Comparison of ENCODE assay signal across 8 cellular contexts in genomic region chr3:52231502-52232278, GRCh38. TPM values are rescaled to one million over a fixed set of nuclear protein-coding genes. Genes with fewer than 3 reads are reported as not detected.
DNase-seq lines count a peak whose midpoint lies in the region; ATAC-seq, FAIRE-seq and TF ChIP-seq lines count a peak whose summit lies in the region.

No MANE protein-coding gene starts in this region.

- H3K27me3 ChIP-seq in cardiac muscle cell (no peaks in the 10 kb centered on the region), small intestine (ENCODE audit: control insufficient read depth in 2 of 2, insufficient read depth in 2 of 2, low read length in 2 of 2) (no peaks in the 10 kb centered on the region)

- DNase-seq in Caki2 (ENCODE audit: low read depth): peak; percentile 14
- peak; percentile 73 for DNase-seq in SK-MEL-5 (ENCODE audit: low read depth, low spot score)
- peak; percentile 88 for DNase-seq in activated gamma-delta T cell treated with anti-CD3 and anti-CD28 coated beads, Interleukin-2, amount 50 U/mL, for 16 hours (ENCODE audit: low read depth)
- DNase-seq in cardiac muscle cell (ENCODE audit: low read depth in 1 of 2, low spot score in 1 of 2): peak; percentile 64 to 65
- DNase-seq in small intestine: peak; percentile 72
- DNase-seq in NCI-H2081 treated with DMSO at 0.1 percent for 48 hours (lab: John Stamatoyannopoulos, UW): no peak

- H3K4me3 ChIP-seq in cardiac muscle cell (no peak overlapping the region), small intestine (ENCODE audit: low read depth in 1 of 2, low read length in 2 of 2) (no peak overlapping the region)

- no peak for FAIRE-seq in small intestine (lab: Jason Lieb, UNC)

- in situ Hi-C loops in Caki2 (cut with HindIII; ENCODE audit: low pct_unique_long_range_greater_than_20kb, low sequenced_read_pairs) (no loop called here), SK-MEL-5 (cut with HindIII; ENCODE audit: low pct_unique_long_range_greater_than_20kb, low sequenced_read_pairs) (no loop called here)

- peaks cover 5% of the 10 kb centered on the region for H3K4me1 ChIP-seq in cardiac muscle cell (ENCODE audit: low read depth)
- no peaks in the 10 kb centered on the region for H3K4me1 ChIP-seq in small intestine (ENCODE audit: control insufficient read depth in 2 of 2, insufficient read depth in 1 of 2, low read depth in 1 of 2, low read length in 1 of 2)

- peaks cover 14% of the 10 kb centered on the region for H3K36me3 ChIP-seq in cardiac muscle cell
- peaks cover 16 to 18% of the 10 kb centered on the region in 2 donors for H3K36me3 ChIP-seq in small intestine (ENCODE audit: control insufficient read depth in 2 of 2, insufficient read depth in 2 of 2, low read length in 2 of 2)

- H3K9me3 ChIP-seq in cardiac muscle cell (ENCODE audit: low read depth) (no peaks in the 10 kb centered on the region), small intestine (ENCODE audit: control insufficient read depth, low read depth) (no peaks in the 10 kb centered on the region)

- TF ChIP-seq CTCF in cardiac muscle cell (IDR thresholded peaks at IDR 0.05; ENCODE audit: low read depth, low read length): peak; percentile 83

- WGBS in small intestine, 3 donors: 55 to 67% (median 62%) methylated on average over 33 to 34 of the region's 34 CpGs

- ATAC-seq in HG03108 (IDR thresholded peaks at IDR 0.05; ENCODE audit: unreplicated experiment) (peak; percentile 40), GM21576 (IDR thresholded peaks at IDR 0.05; ENCODE audit: unreplicated experiment) (no peak)

- H3K27ac ChIP-seq in cardiac muscle cell: no peak overlapping the region
- no peak overlapping the region for H3K27ac ChIP-seq in small intestine (ENCODE audit: low read depth in 1 of 2, low read length in 1 of 2)

RNA-seq across cellular contexts. Expression of gene TLR9, which starts 6.2 kb away (rescaled TPM):
- total RNA-seq in Caki2 (2014; rRNA removed; shearing (Covaris generic); ENCODE audit: low replicate concordance): 0.12 TPM in 1 of 2 replicates, not detected in the other
- total RNA-seq in SK-MEL-5 (2014; rRNA removed; shearing (Covaris generic)): not detected in 2 replicates
- not detected in 2 replicates for polyA plus RNA-seq in SK-MEL-5 (2015; cell fraction: cytosol; rRNA removed)
- polyA plus RNA-seq in SK-MEL-5 (2015; cell fraction: nucleus; rRNA removed): not detected in 2 replicates
- 0.15 TPM in 1 of 2 replicates, not detected in the other for total RNA-seq in cardiac muscle cell
- 0.51 TPM in 1 of 2 replicates, not detected in the other for polyA plus RNA-seq in cardiac muscle cell
- under 1 TPM in 1 of 3 donors, not detected in 2; 0.12 TPM for polyA plus RNA-seq in small intestine

RNA-seq across cellular contexts. Expression of gene TWF2, which starts 7.3 kb away (rescaled TPM):
- 206 and 242 TPM in 2 replicates for total RNA-seq in Caki2 (2014; rRNA removed; shearing (Covaris generic); ENCODE audit: low replicate concordance)
- 59.7 and 66.9 TPM in 2 replicates for total RNA-seq in SK-MEL-5 (2014; rRNA removed; shearing (Covaris generic))
- 127 and 137 TPM in 2 replicates for polyA plus RNA-seq in SK-MEL-5 (2015; cell fraction: cytosol; rRNA removed)
- 35.3 and 40.6 TPM in 2 replicates for polyA plus RNA-seq in SK-MEL-5 (2015; cell fraction: nucleus; rRNA removed)
- 53.0 and 70.5 TPM in 2 replicates for total RNA-seq in cardiac muscle cell
- polyA plus RNA-seq in cardiac muscle cell: 42.3 and 43.6 TPM in 2 replicates
- 10 to 100 TPM; 47.6 to 54.1 (median 53.8) TPM for polyA plus RNA-seq in small intestine

RNA-seq across cellular contexts. Expression of gene PPM1M, which starts 13.9 kb away (rescaled TPM):
- 4.8 and 7.4 TPM in 2 replicates for total RNA-seq in Caki2 (2014; rRNA removed; shearing (Covaris generic); ENCODE audit: low replicate concordance)
- total RNA-seq in SK-MEL-5 (2014; rRNA removed; shearing (Covaris generic)): 2.9 and 3.2 TPM in 2 replicates
- 4.8 and 6.1 TPM in 2 replicates for polyA plus RNA-seq in SK-MEL-5 (2015; cell fraction: cytosol; rRNA removed)
- 39.5 TPM in 2 replicates for polyA plus RNA-seq in SK-MEL-5 (2015; cell fraction: nucleus; rRNA removed)
- 4.8 and 13.1 TPM in 2 replicates for total RNA-seq in cardiac muscle cell
- polyA plus RNA-seq in cardiac muscle cell (10.7 and 16.1 TPM in 2 replicates), small intestine (1 to 10 TPM; 1.8 to 9.3 (median 8.4) TPM)

RNA-seq across cellular contexts. Expression of gene ALAS1, which starts 33.7 kb away (rescaled TPM):
- 40.1 and 49.4 TPM in 2 replicates for total RNA-seq in Caki2 (2014; rRNA removed; shearing (Covaris generic); ENCODE audit: low replicate concordance)
- total RNA-seq in SK-MEL-5 (2014; rRNA removed; shearing (Covaris generic)): 98.8 and 103 TPM in 2 replicates
- polyA plus RNA-seq in SK-MEL-5 (2015; cell fraction: cytosol; rRNA removed): 149 and 152 TPM in 2 replicates
- polyA plus RNA-seq in SK-MEL-5 (2015; cell fraction: nucleus; rRNA removed): 36.8 and 46.7 TPM in 2 replicates
- total RNA-seq in cardiac muscle cell: 68.7 and 80.2 TPM in 2 replicates
- polyA plus RNA-seq in cardiac muscle cell: 76.5 and 88.7 TPM in 2 replicates
- 10 to 100 TPM; 40.9 to 99.7 (median 85.0) TPM for polyA plus RNA-seq in small intestine

RNA-seq across cellular contexts. Expression of gene WDR82, which starts 46.8 kb away (rescaled TPM):
- 34.2 and 35.1 TPM in 2 replicates for total RNA-seq in Caki2 (2014; rRNA removed; shearing (Covaris generic); ENCODE audit: low replicate concordance)
- 42.4 and 44.2 TPM in 2 replicates for total RNA-seq in SK-MEL-5 (2014; rRNA removed; shearing (Covaris generic))
- 62.0 and 82.6 TPM in 2 replicates for polyA plus RNA-seq in SK-MEL-5 (2015; cell fraction: cytosol; rRNA removed)
- polyA plus RNA-seq in SK-MEL-5 (2015; cell fraction: nucleus; rRNA removed): 21.0 and 21.3 TPM in 2 replicates
- total RNA-seq in cardiac muscle cell: 30.7 and 36.6 TPM in 2 replicates
- polyA plus RNA-seq in cardiac muscle cell (35.4 and 49.0 TPM in 2 replicates), small intestine (10 to 100 TPM; 25.9 to 43.8 (median 28.4) TPM)
